ENCODE assay signal across 21 cellular contexts in genomic region chr1:212108981-212109380, GRCh38.
"Had no signal": no experiment of that assay in that cellular context is flagged by ENCODE, and none has a peak within 500 bp of the region (broad histone marks: within the 10 kb centered on the region; RNA-seq: fewer than 3 reads in every experiment).

No MANE protein-coding gene starts in this region.

- H3K36me3 Mint-ChIP-seq: stimulated activated memory B cell treated with anti-CD40 and anti-IgM and Interleukin-4, amounts not matched to agents 10 μg/mL and 1 μg/mL and 100 μg/mL, for 72 hours had no signal

- H3K27ac ChIP-seq: epithelial cell of prostate, esophagus squamous epithelium, foreskin keratinocyte, psoas muscle, right lobe of liver, tibial artery, upper lobe of right lung, vagina had no signal

- H3K4me3 ChIP-seq: esophagus squamous epithelium, psoas muscle, right lobe of liver, tibial artery, upper lobe of right lung, vagina had no signal

- H3K27me3 Mint-ChIP-seq: naive thymus-derived CD4-positive, alpha-beta T cell; stimulated activated memory B cell treated with anti-CD40 and anti-IgM and Interleukin-4, amounts not matched to agents 10 μg/mL and 1 μg/mL and 100 μg/mL, for 72 hours; stimulated activated naive CD8-positive, alpha-beta T cell treated with anti-CD3 and anti-CD28 coated beads, Interleukin-15, Interleukin-2, amounts not matched to agents 100 ng/mL and 50 ng/mL, for 24 hours had no signal

- H3K36me3 ChIP-seq: esophagus squamous epithelium, right lobe of liver, tibial artery, upper lobe of right lung, vagina had no signal

- H3K4me1 Mint-ChIP-seq: stimulated activated memory B cell treated with anti-CD40 and anti-IgM and Interleukin-4, amounts not matched to agents 10 μg/mL and 1 μg/mL and 100 μg/mL, for 72 hours had no signal

- H3K27ac Mint-ChIP-seq: naive thymus-derived CD4-positive, alpha-beta T cell; nephron progenitor cell; stimulated activated memory B cell treated with anti-CD40 and anti-IgM and Interleukin-4, amounts not matched to agents 10 μg/mL and 1 μg/mL and 100 μg/mL, for 72 hours; stimulated activated naive CD8-positive, alpha-beta T cell treated with anti-CD3 and anti-CD28 coated beads, Interleukin-15, Interleukin-2, amounts not matched to agents 100 ng/mL and 50 ng/mL, for 24 hours had no signal

- DNase-seq: effector memory CD4-positive, alpha-beta T cell; esophagus squamous epithelium; head of caudate nucleus; hippocampal formation; left colon; left ventricle myocardium superior; mesendoderm; naive thymus-derived CD4-positive, alpha-beta T cell; nephron progenitor cell; psoas muscle; retina; right lobe of liver; stimulated activated CD4-positive, alpha-beta T cell treated with anti-CD3 and anti-CD28 coated beads, Interleukin-4, amount 100 ng/mL, for 24 hours; tibial artery; upper lobe of right lung had no signal

- H3K9me3 ChIP-seq: esophagus squamous epithelium, psoas muscle, right lobe of liver, tibial artery, upper lobe of right lung, vagina had no signal

- H3K9me3 Mint-ChIP-seq: naive thymus-derived CD4-positive, alpha-beta T cell; nephron progenitor cell; stimulated activated memory B cell treated with anti-CD40 and anti-IgM and Interleukin-4, amounts not matched to agents 10 μg/mL and 1 μg/mL and 100 μg/mL, for 72 hours; stimulated activated naive CD8-positive, alpha-beta T cell treated with anti-CD3 and anti-CD28 coated beads, Interleukin-15, Interleukin-2, amounts not matched to agents 100 ng/mL and 50 ng/mL, for 24 hours had no signal

- FAIRE-seq: endometrium had no signal

- ATAC-seq: foreskin keratinocyte; left colon; left ventricle myocardium superior; psoas muscle; right lobe of liver; stimulated activated memory B cell treated with anti-CD40 and anti-IgM and Interleukin-4, amounts not matched to agents 10 μg/mL and 1 μg/mL and 100 μg/mL, for 72 hours; upper lobe of right lung had no signal

- H3K4me3 Mint-ChIP-seq: naive thymus-derived CD4-positive, alpha-beta T cell; nephron progenitor cell; stimulated activated memory B cell treated with anti-CD40 and anti-IgM and Interleukin-4, amounts not matched to agents 10 μg/mL and 1 μg/mL and 100 μg/mL, for 72 hours; stimulated activated naive CD8-positive, alpha-beta T cell treated with anti-CD3 and anti-CD28 coated beads, Interleukin-15, Interleukin-2, amounts not matched to agents 100 ng/mL and 50 ng/mL, for 24 hours had no signal

- H3K27me3 ChIP-seq: esophagus squamous epithelium, foreskin keratinocyte, right lobe of liver, tibial artery, upper lobe of right lung, vagina had no signal
